ENCODE assay signal across 15 cellular contexts in genomic region chr4:85861064-85861767, GRCh38.
A peak's percentile ranks its signal among the peaks of the same experiment; 100 is the strongest.
DNase-seq lines count a peak whose midpoint lies in the region; ATAC-seq and TF ChIP-seq lines count a peak whose summit lies in the region.
"Had no signal": no experiment of that assay in that cellular context is flagged by ENCODE, and none has a peak within 500 bp of the region (broad histone marks: within the 10 kb centered on the region; RNA-seq: fewer than 3 reads in every experiment).

No MANE protein-coding gene starts in this region.

- no peak overlapping the region for H3K4me3 ChIP-seq in HEK293 (ENCODE audit: low read depth, low read length)
- no peak overlapping the region for H3K4me3 ChIP-seq in colonic mucosa
- H3K4me3 ChIP-seq: heart right ventricle, ovary had no signal

- H3K36me3 ChIP-seq in HEK293 (ENCODE audit: control insufficient read depth in 2 of 2, insufficient read depth in 1 of 2, low read length in 2 of 2) = no peaks in the 10 kb centered on the region
- no peaks in the 10 kb centered on the region for H3K36me3 ChIP-seq in colonic mucosa
- H3K36me3 ChIP-seq: heart right ventricle, ovary had no signal

- no peak for ATAC-seq in HG03565 (IDR thresholded peaks at IDR 0.05; ENCODE audit: unreplicated experiment)
- ATAC-seq: activated T-cell treated with anti-CD3 and anti-CD28 coated beads, Interleukin-2, amount 50 U/mL, for 4 hours had no signal

- H3K9me3 ChIP-seq in HEK293 (ENCODE audit: control insufficient read depth, insufficient read depth, low read depth, low read length) = no peaks in the 10 kb centered on the region
- no peaks in the 10 kb centered on the region for H3K9me3 ChIP-seq in colonic mucosa
- H3K9me3 ChIP-seq: heart right ventricle, ovary had no signal

- DNase-seq in NCI-H2081 (lab: John Stamatoyannopoulos, UW) = peak; percentile 55 to 58
- peak; percentile 38 for DNase-seq in colonic mucosa
- DNase-seq in renal cortical epithelial cell (ENCODE audit: low read depth) = peak; percentile 60
- DNase-seq in NCI-H226 = no peak
- DNase-seq in dedifferentiated amniotic fluid mesenchymal stem cell (ENCODE audit: extremely low spot score) = no peak
- DNase-seq: activated CD4-positive, alpha-beta T cell treated with anti-CD3 and anti-CD28 coated beads, Interleukin-2, amount 10 ng/mL, durations not matched to agents 24 days and 14 days; activated naive CD8-positive, alpha-beta T cell treated with anti-CD3 and anti-CD28 coated beads, Interleukin-2, amount 10 ng/mL, durations not matched to agents 7 days and 5 days; activated T-cell treated with anti-CD3 and anti-CD28 coated beads, Interleukin-2, amount 50 U/mL, for 4 hours; heart right ventricle; kidney; NCI-H526; ovary; T-helper 2 cell had no signal

- TF ChIP-seq CTCF in HEK293 (tag by site-specific recombination; IDR thresholded peaks at IDR 0.05) (no peak), colonic mucosa (IDR thresholded peaks at IDR 0.05) (no peak)

- intact Hi-C loops in colonic mucosa (cut with DNase I) = no loop called here

- H3K4me1 ChIP-seq in HEK293 (ENCODE audit: control insufficient read depth, insufficient read depth, low read length) (no peaks in the 10 kb centered on the region), colonic mucosa (no peaks in the 10 kb centered on the region)

- CTCF ChIA-PET in HEK293 (lab: Yijun Ruan, JAX) = no interaction called here

- no peak overlapping the region for H3K9ac ChIP-seq in colonic mucosa (ENCODE audit: low read depth in 2 of 2, low read length in 2 of 2)

- no peak overlapping the region for H3K27ac ChIP-seq in HEK293 (ENCODE audit: extremely low read depth, low read depth, low read length)
- no peak overlapping the region for H3K27ac ChIP-seq in colonic mucosa
- H3K27ac ChIP-seq: heart right ventricle, ovary had no signal

- no peaks in the 10 kb centered on the region for H3K27me3 ChIP-seq in colonic mucosa
- H3K27me3 ChIP-seq: heart right ventricle, ovary had no signal

- POLR2A ChIA-PET in HEK293 (lab: Yijun Ruan, JAX) = no interaction called here

TF ChIP-seq in HEK293, 187 proteins besides CTCF, POLR2A, EP300 and RAD21:
- peak; percentile 59 for TF ChIP-seq PRDM6 (tag by site-specific recombination; IDR thresholded peaks at IDR 0.05)
- TF ChIP-seq BCL6B (tag by site-specific recombination; IDR thresholded peaks at IDR 0.05) = no peak
- TF ChIP-seq SP7 (tag by site-specific recombination; IDR thresholded peaks at IDR 0.05) = peak; percentile 51; the same call in 1 of the 2 replicates
- no peak for TF ChIP-seq ZNF354C (tag by site-specific recombination; IDR thresholded peaks at IDR 0.05; ENCODE audit: borderline replicate concordance, low read depth)
- TF ChIP-seq ZNF600 (tag by site-specific recombination; IDR thresholded peaks at IDR 0.05) = peak; percentile 44; the same call in 1 of the 2 replicates
TF ChIP-seq in HEK293: peak in this region for 3.

Comparison
In these comparisons a context has a peak if more than half of its experiments do, and no peak if none do; other contexts are left out.
1. DNase-seq: peak in NCI-H2081 (2 of 2), colonic mucosa (single experiment) and renal cortical epithelial cell (single experiment); none in NCI-H226 (single experiment) and dedifferentiated amniotic fluid mesenchymal stem cell (single experiment).